In genomic region chr18:13361422-13361821, GRCh38 we compare ENCODE assay signal across 15 cellular contexts.
DNase-seq lines count a peak whose midpoint lies in the region; ATAC-seq and TF ChIP-seq lines count a peak whose summit lies in the region.
"Had no signal": no experiment of that assay in that cellular context is flagged by ENCODE, and none has a peak within 500 bp of the region (broad histone marks: within the 10 kb centered on the region; RNA-seq: fewer than 3 reads in every experiment).

No MANE protein-coding gene starts in this region.

- ATAC-seq in left ventricle myocardium superior (peak; percentile 11), HG02938 (IDR thresholded peaks at IDR 0.05; ENCODE audit: unreplicated experiment) (no peak)
- ATAC-seq: GM12878, HCT116 had no signal

- 94 to 96% methylated on average over 3 of the region's 3 CpGs for WGBS in endodermal cell (ENCODE audit: insufficient coverage in 1 of 2, insufficient read length in 1 of 2), 2 experiments
- WGBS in smooth muscle cell (ENCODE audit: low lambda C conversion rate), result 92% methylated on average over 3 of the region's 3 CpGs

- no peak overlapping the region for H3K27ac Mint-ChIP-seq in endodermal cell
- H3K27ac Mint-ChIP-seq: B cell; CD4-positive, alpha-beta T cell; IgD-negative memory B cell had no signal

- H3K9ac ChIP-seq in endodermal cell (ENCODE audit: extremely low read depth, low read length, poor library complexity, severe bottlenecking) (no peak overlapping the region), smooth muscle cell (ENCODE audit: low read depth) (no peak overlapping the region)
- H3K9ac ChIP-seq: GM23248 had no signal

- H3K27ac ChIP-seq in endodermal cell (ENCODE audit: low read depth, low read length), result no peak overlapping the region
- no peak overlapping the region for H3K27ac ChIP-seq in RWPE1
- H3K27ac ChIP-seq in smooth muscle cell (ENCODE audit: low read depth), result no peak overlapping the region
- H3K27ac ChIP-seq: GM23248 had no signal

- H3K9me3 ChIP-seq in endodermal cell (ENCODE audit: control insufficient read depth, low read length) (no peaks in the 10 kb centered on the region), smooth muscle cell (replicated peaks; ENCODE audit: low read depth) (no peaks in the 10 kb centered on the region)

- peaks cover 76% of the 10 kb centered on the region for H4K20me1 ChIP-seq in smooth muscle cell (ENCODE audit: low read depth)

- no peak overlapping the region for H3K4me3 Mint-ChIP-seq in endodermal cell
- H3K4me3 Mint-ChIP-seq: B cell; CD4-positive, alpha-beta T cell; IgD-negative memory B cell had no signal

- H3K79me2 ChIP-seq in smooth muscle cell (ENCODE audit: low read depth), result peaks cover 94% of the 10 kb centered on the region

- no peak overlapping the region for H3K4me3 ChIP-seq in endodermal cell (ENCODE audit: low read length)
- H3K4me3 ChIP-seq in smooth muscle cell, result no peak overlapping the region
- H3K4me3 ChIP-seq: GM12878, GM23248 had no signal

- H2AFZ ChIP-seq in smooth muscle cell (ENCODE audit: low read depth), result no peak overlapping the region
- H2AFZ ChIP-seq: GM23248 had no signal

- H3K4me1 ChIP-seq in endodermal cell (ENCODE audit: control insufficient read depth, insufficient read depth, low read length) (peaks cover 8% of the 10 kb centered on the region), smooth muscle cell (ENCODE audit: low read depth) (no peaks in the 10 kb centered on the region)

- peaks cover 3% of the 10 kb centered on the region for H3K27me3 Mint-ChIP-seq in endodermal cell (ENCODE audit: insufficient read depth)
- H3K27me3 Mint-ChIP-seq: CD4-positive, alpha-beta T cell had no signal

- H3K27me3 ChIP-seq in endodermal cell (ENCODE audit: control insufficient read depth, insufficient read depth, low read length, poor library complexity, severe bottlenecking) (no peaks in the 10 kb centered on the region), smooth muscle cell (ENCODE audit: low read depth) (no peaks in the 10 kb centered on the region)

- CTCF ChIA-PET in RWPE1 (lab: Yijun Ruan, JAX), result no interaction called here

- no peaks in the 10 kb centered on the region for H3F3A ChIP-seq in smooth muscle cell (ENCODE audit: low read depth)

- H3K9me3 Mint-ChIP-seq in endodermal cell, result no peaks in the 10 kb centered on the region
- H3K9me3 Mint-ChIP-seq: CD4-positive, alpha-beta T cell; IgD-negative memory B cell had no signal

- peaks cover 19% of the 10 kb centered on the region for H3K4me1 Mint-ChIP-seq in endodermal cell

- H3K36me3 ChIP-seq in endodermal cell (ENCODE audit: control insufficient read depth, insufficient read depth, low read length) (no peaks in the 10 kb centered on the region), smooth muscle cell (ENCODE audit: low read depth) (no peaks in the 10 kb centered on the region)

- no peak overlapping the region for H3K4me2 ChIP-seq in smooth muscle cell

- DNase-seq in left ventricle myocardium superior (no peak), cardiac septum (ENCODE audit: low spot score) (no peak), SHP77 (lab: John Stamatoyannopoulos, UW) (peak; percentile 39 to 61), endodermal cell (peak; percentile 30), RWPE1 (ENCODE audit: low spot score) (no peak), smooth muscle cell (lab: John Stamatoyannopoulos, UW; ENCODE audit: unreplicated experiment) (no peak)
- DNase-seq: Calu3; CD4-positive, alpha-beta T cell; DMS53; GM23248 had no signal

- no peaks in the 10 kb centered on the region for H3K36me3 Mint-ChIP-seq in endodermal cell (ENCODE audit: low read depth)
- H3K36me3 Mint-ChIP-seq: IgD-negative memory B cell had no signal

- intact Hi-C loops in left ventricle myocardium superior (cut with micrococcal nuclease), result no loop called here
- intact Hi-C loops in cardiac septum (cut with DNase I), result no loop called here

- no peak for TF ChIP-seq CTCF in endodermal cell (conservative IDR thresholded peaks at IDR 0.05)
- no peak for TF ChIP-seq CTCF in RWPE1 (conservative IDR thresholded peaks at IDR 0.05; ENCODE audit: low read depth)
- TF ChIP-seq CTCF in smooth muscle cell (IDR thresholded peaks at IDR 0.05; ENCODE audit: borderline replicate concordance, insufficient read depth, poor library complexity, severe bottlenecking), result no peak

- POLR2A ChIA-PET in RWPE1 (lab: Yijun Ruan, JAX; ENCODE audit: low non-redundant PET), result no interaction called here

Comparison
In these comparisons a context has a peak if more than half of its experiments do, and no peak if none do; other contexts are left out.
1. DNase-seq: peak in SHP77 (2 of 2) and endodermal cell (single experiment); none in left ventricle myocardium superior (single experiment), cardiac septum (single experiment), RWPE1 (single experiment) and smooth muscle cell (single experiment).